7 cellular contexts compared by ENCODE assay signal in genomic region chr16:30095166-30096078, GRCh38. TPM values are rescaled to one million over a fixed set of nuclear protein-coding genes. Genes with fewer than 3 reads are reported as not detected.
DNase-seq lines count a peak whose midpoint lies in the region; ATAC-seq, FAIRE-seq and TF ChIP-seq lines count a peak whose summit lies in the region.

No MANE protein-coding gene starts in this region.

- H4K20me1 ChIP-seq in GM23338 (replicated peaks; ENCODE audit: insufficient read depth): no peaks in the 10 kb centered on the region

- peaks cover 22% of the 10 kb centered on the region for H3K27me3 Mint-ChIP-seq in GM23338 (ENCODE audit: insufficient read depth, low read depth, poor library complexity)
- H3K27me3 Mint-ChIP-seq in activated CD8-positive, alpha-beta T cell treated with anti-CD3 and anti-CD28 coated beads, Interleukin-2, amount 10 ng/mL, durations not matched to agents 7 days and 5 days (ENCODE audit: low read depth): no peaks in the 10 kb centered on the region

- peak overlapping the region; percentile 86 for H3K4me2 ChIP-seq in GM23338

- H3K4me3 ChIP-seq in GM23338 (peak overlapping the region; percentile 68), right cardiac atrium (ENCODE audit: low read length) (peak overlapping the region; percentile 85), small intestine (ENCODE audit: low read depth in 1 of 2, low read length in 2 of 2) (peak overlapping the region; percentile 68 to 88)

- TF ChIP-seq CTCF in GM23338 (conservative IDR thresholded peaks at IDR 0.05; ENCODE audit: low read depth in 2 of 2): no peak

- no peaks in the 10 kb centered on the region for H3K9me3 ChIP-seq in right cardiac atrium (ENCODE audit: control insufficient read depth, low read length)
- peaks cover 1% of the 10 kb centered on the region for H3K9me3 ChIP-seq in small intestine (ENCODE audit: control insufficient read depth, low read depth)

- FAIRE-seq in small intestine (lab: Jason Lieb, UNC): no peak

- POLR2A ChIA-PET in activated CD8-positive, alpha-beta T cell treated with anti-CD3 and anti-CD28 coated beads, Interleukin-2, amount 10 ng/mL, durations not matched to agents 7 days and 5 days (lab: Charles Lee): interaction anchor here (1.1 to 8.4 kb wide), 3 partner anchors 11 to 89 kb away, joined by 3 to 102 read pairs (median 60); partner anchors contain the start of genes ALDOA and CORO1A

- 0 out of 2 replicates have a peak, but pooled peaks cover 8% of the 10 kb centered on the region for H3K79me2 ChIP-seq in GM23338 (replicated peaks; ENCODE audit: insufficient read depth)

- ATAC-seq in GM23338 (peak; percentile 1; the same call in 2 of the 3 replicates), right cardiac atrium (no peak), HG03521 (IDR thresholded peaks at IDR 0.05; ENCODE audit: unreplicated experiment) (no peak)
- no peak for ATAC-seq in activated CD8-positive, alpha-beta T cell treated with anti-CD3 and anti-CD28 coated beads, Interleukin-2, amount 10 ng/mL, durations not matched to agents 7 days and 5 days

- DNase-seq in GM23338 (ENCODE audit: low spot score) (peak; percentile 57), right cardiac atrium (peak in 1 of 3 donors; percentile 66), small intestine (no peak), A172 (ENCODE audit: low spot score) (no peak)
- no peak for DNase-seq in activated CD8-positive, alpha-beta T cell treated with anti-CD3 and anti-CD28 coated beads, Interleukin-2, amount 10 ng/mL, durations not matched to agents 7 days and 5 days
- DNase-seq in stimulated activated CD8-positive, alpha-beta memory T cell treated with anti-CD3 and anti-CD28 coated beads, Interleukin-4, amount 100 ng/mL, for 48 hours: no peak

- intact Hi-C loops in right cardiac atrium (cut with DNase I): loop anchor here in 1 of 4 donors (10.0 kb wide), 1 partner anchor 299 kb away; the partner anchor contains the start of gene ZNF48

- peak overlapping the region; percentile 90 for H3K27ac ChIP-seq in GM23338 (ENCODE audit: low read depth)
- peak overlapping the region; percentile 24 for H3K27ac ChIP-seq in right cardiac atrium (ENCODE audit: low read length)
- H3K27ac ChIP-seq in small intestine (ENCODE audit: low read depth in 1 of 2, low read length in 1 of 2): peak overlapping the region; percentile 56 to 95

- H3K4me1 ChIP-seq in GM23338 (ENCODE audit: insufficient read depth) (peaks cover 14% of the 10 kb centered on the region), right cardiac atrium (ENCODE audit: control insufficient read depth, insufficient read depth, low read length) (peaks cover 2% of the 10 kb centered on the region), small intestine (ENCODE audit: control insufficient read depth in 2 of 2, insufficient read depth in 1 of 2, low read depth in 1 of 2, low read length in 1 of 2) (peaks cover 2 to 6% of the 10 kb centered on the region in 2 donors)

- peaks cover 40% of the 10 kb centered on the region for H3K36me3 Mint-ChIP-seq in GM23338 (ENCODE audit: low read depth)
- H3K36me3 Mint-ChIP-seq in activated CD8-positive, alpha-beta T cell treated with anti-CD3 and anti-CD28 coated beads, Interleukin-2, amount 10 ng/mL, durations not matched to agents 7 days and 5 days (ENCODE audit: low read depth): peaks cover 49% of the 10 kb centered on the region

- peak overlapping the region; percentile 76 for H3K4me3 Mint-ChIP-seq in GM23338
- peak overlapping the region; percentile 85 for H3K4me3 Mint-ChIP-seq in activated CD8-positive, alpha-beta T cell treated with anti-CD3 and anti-CD28 coated beads, Interleukin-2, amount 10 ng/mL, durations not matched to agents 7 days and 5 days

- CTCF ChIA-PET in activated CD8-positive, alpha-beta T cell treated with anti-CD3 and anti-CD28 coated beads, Interleukin-2, amount 10 ng/mL, durations not matched to agents 7 days and 5 days (lab: Charles Lee): no interaction called here

- WGBS in right cardiac atrium: 11% methylated on average over 47 of the region's 47 CpGs
- WGBS in small intestine, 3 donors: 5 to 13% (median 13%) methylated on average over 31 to 47 of the region's 47 CpGs

- H3K36me3 ChIP-seq in GM23338 (ENCODE audit: insufficient read depth) (no peaks in the 10 kb centered on the region; the same call in 1 of the 2 replicates), small intestine (ENCODE audit: control insufficient read depth in 2 of 2, insufficient read depth in 2 of 2, low read length in 2 of 2) (peaks cover 0 to 3% of the 10 kb centered on the region in 2 donors)

- peaks cover 14% of the 10 kb centered on the region for H3K4me1 Mint-ChIP-seq in GM23338
- peaks cover 58% of the 10 kb centered on the region for H3K4me1 Mint-ChIP-seq in activated CD8-positive, alpha-beta T cell treated with anti-CD3 and anti-CD28 coated beads, Interleukin-2, amount 10 ng/mL, durations not matched to agents 7 days and 5 days (ENCODE audit: low read depth)

- H3K27ac Mint-ChIP-seq in GM23338: peak overlapping the region; percentile 91
- peak overlapping the region; percentile 83 for H3K27ac Mint-ChIP-seq in activated CD8-positive, alpha-beta T cell treated with anti-CD3 and anti-CD28 coated beads, Interleukin-2, amount 10 ng/mL, durations not matched to agents 7 days and 5 days

- peaks cover 30% of the 10 kb centered on the region for H3K9me3 Mint-ChIP-seq in GM23338
- H3K9me3 Mint-ChIP-seq in activated CD8-positive, alpha-beta T cell treated with anti-CD3 and anti-CD28 coated beads, Interleukin-2, amount 10 ng/mL, durations not matched to agents 7 days and 5 days (ENCODE audit: insufficient read depth): peaks cover 24% of the 10 kb centered on the region

- 0 out of 2 replicates have a peak, but pooled peaks cover 3% of the 10 kb centered on the region for H3K27me3 ChIP-seq in GM23338 (ENCODE audit: insufficient read depth)
- H3K27me3 ChIP-seq in right cardiac atrium (ENCODE audit: control insufficient read depth, insufficient read depth): no peaks in the 10 kb centered on the region
- H3K27me3 ChIP-seq in small intestine (ENCODE audit: control insufficient read depth in 2 of 2, insufficient read depth in 2 of 2, low read length in 2 of 2): no peaks in the 10 kb centered on the region

- peaks cover 36% of the 10 kb centered on the region for H3F3A ChIP-seq in GM23338 (replicated peaks; ENCODE audit: low read depth)

- no peak overlapping the region for H2AFZ ChIP-seq in GM23338

- H3K9me2 ChIP-seq in GM23338 (ENCODE audit: insufficient read depth): 0 out of 2 replicates have a peak, but pooled peaks cover 9% of the 10 kb centered on the region

TF ChIP-seq in GM23338, 12 proteins besides CTCF, POLR2A, EP300 and RAD21 (continues in another document):
- no peak for TF ChIP-seq ETS1 (IDR thresholded peaks at IDR 0.05)

RNA-seq across cellular contexts. Expression of gene YPEL3, which starts 0.6 kb away (rescaled TPM):
- total RNA-seq in GM23338 (2014; rRNA removed; shearing (Covaris generic)): 21.8 and 27.8 TPM in 2 replicates
- polyA plus RNA-seq in GM23338 (2016; fragmentation: Nextera tagmentation; extraction: Ambion mirVana) (81.7 and 86.1 TPM in 2 replicates), right cardiac atrium (118 TPM), small intestine (100 to 1,000 TPM in 2 of 3 donors, 10 to 100 TPM in 1; 39.6 to 154 (median 132) TPM)
- total RNA-seq in activated CD8-positive, alpha-beta T cell treated with anti-CD3 and anti-CD28 coated beads, Interleukin-2, amount 10 ng/mL, durations not matched to agents 7 days and 5 days: 10 to 100 TPM; 29.4 to 34.5 TPM
- 10 to 100 TPM; 54.4 to 79.2 (median 71.2) TPM for total RNA-seq in right cardiac atrium
- total RNA-seq in A172 (2014; rRNA removed; shearing (Covaris generic)): 2.9 and 7.5 TPM in 2 replicates

RNA-seq across cellular contexts. Expression of gene TBX6, which starts 3.7 kb away (rescaled TPM):
- 1.1 and 2.3 TPM in 2 replicates for total RNA-seq in GM23338 (2014; rRNA removed; shearing (Covaris generic))
- 1.9 and 2.4 TPM in 2 replicates for polyA plus RNA-seq in GM23338 (2016; fragmentation: Nextera tagmentation; extraction: Ambion mirVana)
- total RNA-seq in activated CD8-positive, alpha-beta T cell treated with anti-CD3 and anti-CD28 coated beads, Interleukin-2, amount 10 ng/mL, durations not matched to agents 7 days and 5 days: 1 to 10 TPM; 1.3 TPM
- 1 to 10 TPM in 2 of 4 donors, under 1 TPM in 2; 0.67 to 1.2 (median 1.0) TPM for total RNA-seq in right cardiac atrium
- polyA plus RNA-seq in right cardiac atrium: 0.93 TPM
- polyA plus RNA-seq in small intestine: 1 to 10 TPM in 1 of 3 donors, under 1 TPM in 2; 0.54 to 1.6 (median 0.87) TPM
- not detected in 2 replicates for total RNA-seq in A172 (2014; rRNA removed; shearing (Covaris generic))

RNA-seq across cellular contexts. Expression of gene GDPD3, which starts 17.9 kb away (rescaled TPM):
- total RNA-seq in GM23338 (2014; rRNA removed; shearing (Covaris generic)): 0.94 TPM in 1 of 2 replicates, not detected in the other
- 1.1 and 1.4 TPM in 2 replicates for polyA plus RNA-seq in GM23338 (2016; fragmentation: Nextera tagmentation; extraction: Ambion mirVana)
- total RNA-seq in activated CD8-positive, alpha-beta T cell treated with anti-CD3 and anti-CD28 coated beads, Interleukin-2, amount 10 ng/mL, durations not matched to agents 7 days and 5 days: 10 to 100 TPM; 10.5 to 12.6 TPM
- 1 to 10 TPM; 1.3 to 3.7 (median 3.2) TPM for total RNA-seq in right cardiac atrium
- 2.6 TPM for polyA plus RNA-seq in right cardiac atrium
- polyA plus RNA-seq in small intestine: 10 to 100 TPM; 13.2 to 23.9 (median 23.5) TPM
- total RNA-seq in A172 (2014; rRNA removed; shearing (Covaris generic)): 1.8 and 2.8 TPM in 2 replicates

RNA-seq across cellular contexts. Expression of gene PPP4C, which starts 19.6 kb away (rescaled TPM):
- total RNA-seq in GM23338 (2014; rRNA removed; shearing (Covaris generic)): 108 and 120 TPM in 2 replicates
- polyA plus RNA-seq in GM23338 (2016; fragmentation: Nextera tagmentation; extraction: Ambion mirVana) (169 and 170 TPM in 2 replicates), right cardiac atrium (51.8 TPM), small intestine (100 to 1,000 TPM; 121 to 145 (median 124) TPM)
- total RNA-seq in activated CD8-positive, alpha-beta T cell treated with anti-CD3 and anti-CD28 coated beads, Interleukin-2, amount 10 ng/mL, durations not matched to agents 7 days and 5 days: 100 to 1,000 TPM; 157 TPM
- total RNA-seq in right cardiac atrium: 10 to 100 TPM; 31.3 to 40.8 (median 36.0) TPM
- total RNA-seq in A172 (2014; rRNA removed; shearing (Covaris generic)): 185 and 215 TPM in 2 replicates

RNA-seq across cellular contexts. Expression of gene MAPK3, which starts 27.6 kb away (rescaled TPM):
- 14.5 and 22.4 TPM in 2 replicates for total RNA-seq in GM23338 (2014; rRNA removed; shearing (Covaris generic))
- polyA plus RNA-seq in GM23338 (2016; fragmentation: Nextera tagmentation; extraction: Ambion mirVana) (17.9 and 19.7 TPM in 2 replicates), right cardiac atrium (78.1 TPM), small intestine (100 to 1,000 TPM; 174 to 241 (median 194) TPM)
- total RNA-seq in activated CD8-positive, alpha-beta T cell treated with anti-CD3 and anti-CD28 coated beads, Interleukin-2, amount 10 ng/mL, durations not matched to agents 7 days and 5 days: 10 to 100 TPM; 83.5 to 93.7 TPM
- total RNA-seq in right cardiac atrium: 10 to 100 TPM; 55.9 to 67.8 (median 64.3) TPM
- total RNA-seq in A172 (2014; rRNA removed; shearing (Covaris generic)): 34.4 and 46.6 TPM in 2 replicates

Comparison
In these comparisons a context has a peak if more than half of its experiments do, and no peak if none do; other contexts are left out.
1. H3K27ac ChIP-seq: peak in every context shown above with its lines; median percentile 90 in GM23338; 76 in small intestine; 24 in right cardiac atrium.